In the genomic region with DNA sequence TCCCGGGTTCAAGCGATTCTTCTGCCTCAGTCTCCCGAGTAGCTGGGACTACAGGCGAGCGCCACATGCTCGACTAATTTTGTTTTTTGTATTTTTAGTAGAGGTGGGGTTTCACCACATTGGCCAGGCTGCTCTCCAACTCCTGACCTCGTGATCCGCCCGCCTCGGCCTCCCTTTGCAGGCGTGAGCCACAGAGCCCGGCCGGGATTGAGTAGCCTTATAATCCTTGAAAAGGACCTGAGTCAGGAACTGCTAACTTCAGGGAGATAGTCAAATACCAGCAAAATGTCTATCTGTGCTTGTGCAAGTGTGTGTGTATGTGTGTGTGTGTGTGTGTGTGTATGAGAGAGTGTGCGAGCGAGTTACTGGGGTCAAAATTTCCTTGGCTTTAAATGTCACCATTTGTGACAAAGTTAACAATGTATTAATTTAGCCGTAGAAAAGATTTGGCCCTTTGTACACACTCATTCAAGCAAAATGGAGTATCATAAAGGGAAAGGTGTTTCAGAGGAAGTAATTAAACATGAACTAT, we compare ENCODE assay signal across 8 cellular contexts. TPM values are rescaled to one million over a fixed set of nuclear protein-coding genes. Genes with fewer than 3 reads are reported as not detected.
A peak's percentile ranks its signal among the peaks of the same experiment; 100 is the strongest.
DNase-seq lines count a peak whose midpoint lies in the region; ATAC-seq, FAIRE-seq and TF ChIP-seq lines count a peak whose summit lies in the region.

No MANE protein-coding gene starts in this region.

- no peak for FAIRE-seq in urothelium cell line (lab: Jason Lieb, UNC)

- H3K36me3 Mint-ChIP-seq in brain = peaks cover 3% of the 10 kb centered on the region
- H3K36me3 Mint-ChIP-seq in memory B cell = no peaks in the 10 kb centered on the region

- no peak for TF ChIP-seq CTCF in left ventricle myocardium inferior (IDR thresholded peaks at IDR 0.05; ENCODE audit: borderline replicate concordance)
- TF ChIP-seq CTCF in brain (conservative IDR thresholded peaks at IDR 0.05) = no peak

- no peak for ATAC-seq in memory B cell (ENCODE audit: low read depth)
- no peak for ATAC-seq in HG03457 (IDR thresholded peaks at IDR 0.05; ENCODE audit: unreplicated experiment)

- H3K9me3 ChIP-seq in left ventricle myocardium inferior (replicated peaks) = no peaks in the 10 kb centered on the region

- H3K27ac ChIP-seq in left ventricle myocardium inferior (replicated peaks) = peak overlapping the region; percentile 97

- H3K4me3 ChIP-seq in left ventricle myocardium inferior = peak overlapping the region; percentile 88

- H3K4me3 Mint-ChIP-seq in brain (peak overlapping the region; percentile 83 to 97 (median 88)), memory B cell (peak overlapping the region; percentile 29)

- intact Hi-C loops in left ventricle myocardium inferior (cut with micrococcal nuclease) (no loop called here), cardiac septum (cut with DNase I) (loop anchor here (5.0 to 10.0 kb wide), 4 partner anchors 91 to 326 kb away; partner anchors contain the start of gene FUNDC1)

- DNase-seq in left ventricle myocardium inferior (no peak), cardiac septum (ENCODE audit: low spot score) (no peak), memory B cell (ENCODE audit: low spot score in 2 of 2) (no peak), urothelium cell line (ENCODE audit: low spot score) (no peak), NCI-H1105 (lab: John Stamatoyannopoulos, UW) (no peak)
- DNase-seq in stimulated activated CD4-positive, alpha-beta T cell treated with anti-CD3 and anti-CD28 coated beads, Interleukin-4, amount 100 ng/mL, for 24 hours = no peak

- H3K27ac Mint-ChIP-seq in brain (peak overlapping the region; percentile 89 to 99 (median 95)), memory B cell (peak overlapping the region; percentile 63)

- H3K4me1 Mint-ChIP-seq in brain (peaks cover 9% of the 10 kb centered on the region), memory B cell (peaks cover 5% of the 10 kb centered on the region)

- H3K36me3 ChIP-seq in left ventricle myocardium inferior = no peaks in the 10 kb centered on the region

- H3K27me3 Mint-ChIP-seq in brain (peaks cover 8% of the 10 kb centered on the region), memory B cell (no peaks in the 10 kb centered on the region)

- no peaks in the 10 kb centered on the region for H3K27me3 ChIP-seq in left ventricle myocardium inferior (ENCODE audit: low read depth)

- H3K4me1 ChIP-seq in left ventricle myocardium inferior = peaks cover 8% of the 10 kb centered on the region

- peaks cover 0 to 6% (median 0%) of the 10 kb centered on the region in 5 experiments for H3K9me3 Mint-ChIP-seq in brain
- no peaks in the 10 kb centered on the region for H3K9me3 Mint-ChIP-seq in memory B cell

RNA-seq across cellular contexts. Expression of gene KDM6A, which starts 1.8 kb away (rescaled TPM):
- total RNA-seq in left ventricle myocardium inferior = 9.4 TPM
- 18.1 TPM for total RNA-seq in cardiac septum
- 9.1 TPM for polyA plus RNA-seq in brain (ENCODE audit: insufficient read depth, low read depth, low replicate concordance)

RNA-seq across cellular contexts. Expression of gene DUSP21, which starts 27.4 kb away (rescaled TPM):
- not detected for total RNA-seq in left ventricle myocardium inferior
- total RNA-seq in cardiac septum = not detected
- polyA plus RNA-seq in brain (ENCODE audit: insufficient read depth, low read depth, low replicate concordance) = not detected
